19 cellular contexts compared by ENCODE assay signal in genomic region chr9:116987902-116988301, GRCh38.
"Had no signal": no experiment of that assay in that cellular context is flagged by ENCODE, and none has a peak within 500 bp of the region (broad histone marks: within the 10 kb centered on the region; RNA-seq: fewer than 3 reads in every experiment).

No MANE protein-coding gene starts in this region.

- H3K27me3 ChIP-seq: body of pancreas, dorsolateral prefrontal cortex, foreskin keratinocyte, stomach had no signal

- H3K4me3 Mint-ChIP-seq: activated naive CD8-positive, alpha-beta T cell treated with anti-CD3 and anti-CD28 coated beads for 36 hours; nephron; stimulated activated effector memory CD8-positive, alpha-beta T cell treated with anti-CD3 and anti-CD28 coated beads, Interleukin-12 subunit alpha, Interleukin-12 subunit beta, amount 100 ng/mL, for 72 hours; type B pancreatic cell had no signal

- H3K4me1 Mint-ChIP-seq: activated naive CD8-positive, alpha-beta T cell treated with anti-CD3 and anti-CD28 coated beads for 36 hours; stimulated activated effector memory CD8-positive, alpha-beta T cell treated with anti-CD3 and anti-CD28 coated beads, Interleukin-12 subunit alpha, Interleukin-12 subunit beta, amount 100 ng/mL, for 72 hours had no signal

- H3K27me3 Mint-ChIP-seq: type B pancreatic cell had no signal

- H3K9me3 Mint-ChIP-seq: nephron, type B pancreatic cell had no signal

- H3K27ac ChIP-seq: body of pancreas, foreskin keratinocyte, stomach had no signal

- FAIRE-seq: colon had no signal

- H3K27ac Mint-ChIP-seq: activated naive CD8-positive, alpha-beta T cell treated with anti-CD3 and anti-CD28 coated beads for 36 hours; nephron; stimulated activated effector memory CD8-positive, alpha-beta T cell treated with anti-CD3 and anti-CD28 coated beads, Interleukin-12 subunit alpha, Interleukin-12 subunit beta, amount 100 ng/mL, for 72 hours; type B pancreatic cell had no signal

- H3K4me3 ChIP-seq: body of pancreas, dorsolateral prefrontal cortex, lung, smooth muscle cell, stomach had no signal

- DNase-seq: activated CD4-positive, alpha-beta T cell treated with anti-CD3 and anti-CD28 coated beads, Interleukin-2, amount 50 U/mL, for 4 hours; activated gamma-delta T cell treated with Interleukin-2 at 50 U/mL for 16 hours; activated naive CD8-positive, alpha-beta T cell treated with anti-CD3 and anti-CD28 coated beads for 36 hours; amniotic stem cell; body of pancreas; caudate nucleus; dorsolateral prefrontal cortex; foreskin keratinocyte; hypothalamus; islet precursor cell; midbrain; stimulated activated CD4-positive, alpha-beta T cell treated with anti-CD3 and anti-CD28 coated beads, Interleukin-4, amount 100 ng/mL, for 24 hours; stomach had no signal

- H3K36me3 Mint-ChIP-seq: activated naive CD8-positive, alpha-beta T cell treated with anti-CD3 and anti-CD28 coated beads for 36 hours; stimulated activated effector memory CD8-positive, alpha-beta T cell treated with anti-CD3 and anti-CD28 coated beads, Interleukin-12 subunit alpha, Interleukin-12 subunit beta, amount 100 ng/mL, for 72 hours; type B pancreatic cell had no signal

- H3K4me1 ChIP-seq: body of pancreas, foreskin keratinocyte, stomach had no signal

- H3K36me3 ChIP-seq: stomach had no signal

- H3K9me3 ChIP-seq: body of pancreas, stomach had no signal
